17 cellular contexts compared by ENCODE assay signal in the genomic region with DNA sequence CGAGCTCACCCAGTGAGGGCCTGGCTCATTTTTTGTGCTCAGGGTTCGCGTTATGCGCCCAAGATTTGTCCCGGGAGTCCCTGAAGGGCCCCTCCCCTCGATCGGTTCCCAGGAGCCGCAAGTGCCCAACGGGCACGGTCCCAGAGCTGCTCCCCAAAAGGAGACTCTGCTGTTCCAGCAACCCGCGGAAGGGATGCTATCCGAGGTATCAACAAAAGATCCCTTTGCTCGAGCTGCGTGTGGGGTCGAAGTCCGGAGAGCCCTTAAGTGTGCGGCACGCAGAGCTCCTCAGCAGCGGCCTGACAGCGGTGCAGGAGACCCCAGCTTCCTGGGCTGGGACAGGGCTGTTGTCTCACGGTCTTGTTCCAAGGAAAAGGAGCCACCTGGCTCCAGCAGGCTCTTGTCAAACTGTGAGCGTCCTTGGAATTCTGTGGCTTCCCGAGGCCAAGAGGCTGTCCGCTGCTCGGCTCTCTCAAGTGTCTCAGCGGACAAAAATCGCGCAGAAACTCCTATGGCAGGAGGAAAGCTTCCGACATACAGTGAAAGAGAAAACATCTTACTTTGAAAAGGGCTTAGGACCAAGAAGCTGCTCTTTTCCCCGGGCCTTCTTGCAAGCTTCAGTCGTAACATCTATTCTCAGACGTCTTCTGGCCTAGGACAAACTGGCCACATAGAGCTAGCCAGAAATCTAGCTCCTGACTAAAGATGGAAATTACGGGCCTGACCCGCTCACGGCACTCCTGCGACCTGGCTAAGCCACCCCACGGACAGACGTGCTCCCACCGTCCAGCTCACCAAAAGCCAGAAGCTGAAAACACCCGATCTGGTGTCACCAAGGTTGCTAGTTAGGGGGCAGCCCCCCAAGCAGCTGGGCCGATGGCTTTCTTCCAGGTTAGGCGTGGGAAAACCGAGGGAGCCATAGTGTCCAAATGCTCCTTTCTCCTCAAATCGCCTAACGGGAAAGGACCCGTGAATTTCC. TPM values are rescaled to one million over a fixed set of nuclear protein-coding genes. Genes with fewer than 3 reads are reported as not detected.
DNase-seq lines count a peak whose midpoint lies in the region; ATAC-seq and TF ChIP-seq lines count a peak whose summit lies in the region.
"Had no signal": no experiment of that assay in that cellular context is flagged by ENCODE, and none has a peak within 500 bp of the region (broad histone marks: within the 10 kb centered on the region; RNA-seq: fewer than 3 reads in every experiment).

No MANE protein-coding gene starts in this region.

- no peaks in the 10 kb centered on the region for H3K9me2 ChIP-seq in hepatocyte (replicated peaks; ENCODE audit: insufficient read depth)

- intact Hi-C loops in psoas muscle (cut with DNase I), result loop anchor here in 1 of 2 donors (10.0 kb wide), 1 partner anchor 212 kb away; no protein-coding TSS in a partner anchor

- no peak for ATAC-seq in psoas muscle
- ATAC-seq: foreskin keratinocyte; left colon; natural killer cell treated with Interleukin-12 subunit alpha and Interleukin-12 subunit beta and Interleukin-15 and Interleukin-18, amount 100 ng/mL, for 72 hours; upper lobe of right lung had no signal

- no peak overlapping the region for H3K4me3 Mint-ChIP-seq in T-helper 2 cell treated with Interferon-gamma antibody and Interleukin-4, amounts not matched to agents 5 μg/mL and 100 μg/mL, for 36 hours
- H3K4me3 Mint-ChIP-seq: natural killer cell treated with Interleukin-12 subunit alpha and Interleukin-12 subunit beta and Interleukin-15 and Interleukin-18, amount 100 ng/mL, for 72 hours had no signal

- TF ChIP-seq CTCF in hepatocyte (IDR thresholded peaks at IDR 0.05; ENCODE audit: poor library complexity), result no peak
- no peak for TF ChIP-seq CTCF in psoas muscle (IDR thresholded peaks at IDR 0.05)

- H3K9me3 ChIP-seq in HUES64 (ENCODE audit: insufficient read depth, low read depth, low read length) (no peaks in the 10 kb centered on the region), hepatocyte (ENCODE audit: low read depth) (no peaks in the 10 kb centered on the region), psoas muscle (no peaks in the 10 kb centered on the region)
- H3K9me3 ChIP-seq: upper lobe of right lung had no signal

- H3K9ac ChIP-seq in HUES64 (ENCODE audit: low read depth, low read length), result no peak overlapping the region

- peaks cover 86% of the 10 kb centered on the region for H3K27me3 Mint-ChIP-seq in T-helper 2 cell treated with Interferon-gamma antibody and Interleukin-4, amounts not matched to agents 5 μg/mL and 100 μg/mL, for 36 hours (ENCODE audit: low read depth)

- peak overlapping the region; percentile 50 for H3K4me3 ChIP-seq in HUES64 (ENCODE audit: low read length)
- no peak overlapping the region for H3K4me3 ChIP-seq in hepatocyte
- peak overlapping the region; percentile 57 for H3K4me3 ChIP-seq in psoas muscle
- H3K4me3 ChIP-seq: upper lobe of right lung had no signal

- peaks cover 100% of the 10 kb centered on the region for H3K27me3 ChIP-seq in HUES64 (ENCODE audit: insufficient read depth, low read length)
- H3K27me3 ChIP-seq in hepatocyte, result peaks cover 96% of the 10 kb centered on the region
- H3K27me3 ChIP-seq in psoas muscle (ENCODE audit: insufficient read depth in 3 of 3, low read length in 2 of 3), result peaks cover 2 to 98% (median 81%) of the 10 kb centered on the region in 3 donors

- 3% methylated on average over 47 of the region's 47 CpGs for WGBS in HUES64
- WGBS in hepatocyte (ENCODE audit: low lambda C conversion rate, missing lambda C conversion rate), result 10% methylated on average over 46 of the region's 47 CpGs
- 16 to 19% (median 19%) methylated on average over 46 to 47 of the region's 47 CpGs for WGBS in psoas muscle, 3 donors

- H3K4me2 ChIP-seq in hepatocyte, result peak overlapping the region; percentile 82

- no peaks in the 10 kb centered on the region for H3K9me3 Mint-ChIP-seq in T-helper 2 cell treated with Interferon-gamma antibody and Interleukin-4, amounts not matched to agents 5 μg/mL and 100 μg/mL, for 36 hours
- H3K9me3 Mint-ChIP-seq: natural killer cell treated with Interleukin-12 subunit alpha and Interleukin-12 subunit beta and Interleukin-15 and Interleukin-18, amount 100 ng/mL, for 72 hours had no signal

- peaks cover 43% of the 10 kb centered on the region for H3K4me1 ChIP-seq in HUES64 (ENCODE audit: insufficient read depth, low read length)
- peaks cover 27% of the 10 kb centered on the region for H3K4me1 ChIP-seq in hepatocyte (ENCODE audit: insufficient read depth)
- peaks cover 35% of the 10 kb centered on the region for H3K4me1 ChIP-seq in psoas muscle
- H3K4me1 ChIP-seq: foreskin keratinocyte had no signal

- no peak for DNase-seq in T-helper 2 cell treated with Interferon-gamma antibody and Interleukin-4, amounts not matched to agents 5 μg/mL and 100 μg/mL, for 36 hours (ENCODE audit: low spot score)
- DNase-seq in T-helper 2 cell (no peak), hepatocyte (ENCODE audit: low spot score) (no peak), psoas muscle (no peak), CD1c-positive myeloid dendritic cell (ENCODE audit: extremely low spot score) (no peak), globus pallidus (ENCODE audit: low spot score) (no peak)
- DNase-seq in stimulated activated CD4-positive, alpha-beta T cell treated with anti-CD3 and anti-CD28 coated beads, Interleukin-12 subunit alpha, Interleukin-12 subunit beta, amount 100 ng/mL, for 4 hours, result no peak
- DNase-seq: aorta, dorsolateral prefrontal cortex, foreskin keratinocyte, left colon, NCI-H1105, NCI-H510A, upper lobe of right lung had no signal

- no peaks in the 10 kb centered on the region for H3K36me3 ChIP-seq in HUES64 (ENCODE audit: insufficient read depth, low read length)
- no peaks in the 10 kb centered on the region for H3K36me3 ChIP-seq in hepatocyte (replicated peaks; ENCODE audit: insufficient read depth, low read depth)
- H3K36me3 ChIP-seq in psoas muscle (ENCODE audit: insufficient read depth in 1 of 2, low read depth in 1 of 2), result no peaks in the 10 kb centered on the region
- H3K36me3 ChIP-seq: upper lobe of right lung had no signal

- peaks cover 5% of the 10 kb centered on the region for H3K4me1 Mint-ChIP-seq in T-helper 2 cell treated with Interferon-gamma antibody and Interleukin-4, amounts not matched to agents 5 μg/mL and 100 μg/mL, for 36 hours (ENCODE audit: low read depth)

- no peak overlapping the region for H3K27ac ChIP-seq in HUES64 (ENCODE audit: low read depth, low read length)
- H3K27ac ChIP-seq in hepatocyte, result no peak overlapping the region
- H3K27ac ChIP-seq in psoas muscle, result no peak overlapping the region
- H3K27ac ChIP-seq: dorsolateral prefrontal cortex, foreskin keratinocyte, upper lobe of right lung had no signal

- peak overlapping the region; percentile 49 for H3K27ac Mint-ChIP-seq in T-helper 2 cell treated with Interferon-gamma antibody and Interleukin-4, amounts not matched to agents 5 μg/mL and 100 μg/mL, for 36 hours
- H3K27ac Mint-ChIP-seq: natural killer cell treated with Interleukin-12 subunit alpha and Interleukin-12 subunit beta and Interleukin-15 and Interleukin-18, amount 100 ng/mL, for 72 hours had no signal

- no peaks in the 10 kb centered on the region for H3K79me2 ChIP-seq in hepatocyte

- H2AFZ ChIP-seq in hepatocyte, result no peak overlapping the region

- no peaks in the 10 kb centered on the region for H3K36me3 Mint-ChIP-seq in T-helper 2 cell treated with Interferon-gamma antibody and Interleukin-4, amounts not matched to agents 5 μg/mL and 100 μg/mL, for 36 hours (ENCODE audit: low read depth)

- H4K20me1 ChIP-seq in hepatocyte (ENCODE audit: insufficient read depth, poor library complexity, severe bottlenecking), result no peaks in the 10 kb centered on the region

RNA-seq across cellular contexts. Expression of gene FOXB2, which starts 2.6 kb away (rescaled TPM):
- 3.4 TPM for polyA plus RNA-seq in HUES64 (2013, experiment 1 of 2)
- polyA plus RNA-seq in HUES64 (2013, experiment 2 of 2), result 1.9 TPM
- total RNA-seq in hepatocyte (not detected in 2 replicates), psoas muscle (under 1 TPM in 1 of 4 donors, not detected in 3; 0.18 TPM)
- polyA plus RNA-seq in hepatocyte (not detected in 2 replicates), psoas muscle (not detected)
- total RNA-seq: aorta; foreskin keratinocyte; left colon; natural killer cell treated with Interleukin-12 subunit alpha and Interleukin-12 subunit beta and Interleukin-15 and Interleukin-18, amount 100 ng/mL, for 72 hours; RPMI7951; upper lobe of right lung had no signal
- polyA plus RNA-seq: aorta, foreskin keratinocyte had no signal
